In genomic region chr12:53299454-53300180, GRCh38 we compare ENCODE assay signal across 1 cellular context.
TF ChIP-seq lines count a peak whose summit lies in the region.

Gene MYG1 (plus strand): TSS chr12:53299695. CDS start chr12:53299738, 43 bp downstream.

TF ChIP-seq in H1, 55 proteins besides CTCF, POLR2A, EP300 and RAD21:
- TF ChIP-seq NRF1 (IDR thresholded peaks at IDR 0.05; ENCODE audit: low read depth, low read length) = 0 out of 2 replicates have a peak, but pooled peaks have one; percentile 4
- peak; percentile 97 for TF ChIP-seq GABPA (IDR thresholded peaks at IDR 0.05; ENCODE audit: borderline replicate concordance, insufficient read depth, low read length)
- peak; percentile 76; the same call in 1 of the 2 replicates for TF ChIP-seq EGR1 (IDR thresholded peaks at IDR 0.05; ENCODE audit: borderline replicate concordance, low read depth, low read length)
- no peak for TF ChIP-seq BCL11A (IDR thresholded peaks at IDR 0.05; ENCODE audit: low read depth in 2 of 2, low read length in 2 of 2)
- peak; percentile 93 to 97 for TF ChIP-seq SIN3A (conservative IDR thresholded peaks at IDR 0.05 in 1 of 2, IDR thresholded peaks at IDR 0.05 in 1 of 2; ENCODE audit: low read depth in 1 of 2, low read length in 2 of 2)
- TF ChIP-seq MAFK (IDR thresholded peaks at IDR 0.05; ENCODE audit: low read depth, low read length) = no peak
- TF ChIP-seq HDAC6 (IDR thresholded peaks at IDR 0.05; ENCODE audit: low read depth, low read length) = no peak
- TF ChIP-seq KDM1A (IDR thresholded peaks at IDR 0.05; ENCODE audit: borderline replicate concordance, low read length) = 0 out of 2 replicates have a peak, but pooled peaks have one; percentile 10
- peak; percentile 48 for TF ChIP-seq CREB1 (IDR thresholded peaks at IDR 0.05)
- peak in 1 of 2 experiments; percentile 91; a peak in 1 of 4 replicates for TF ChIP-seq HDAC2 (IDR thresholded peaks at IDR 0.05; ENCODE audit: borderline replicate concordance in 1 of 2, low read depth in 2 of 2, low read length in 2 of 2)
- TF ChIP-seq SP4 (IDR thresholded peaks at IDR 0.05; ENCODE audit: low read length) = 0 out of 2 replicates have a peak, but pooled peaks have one; percentile 49
- 0 out of 2 replicates have a peak, but pooled peaks have one; percentile 78 for TF ChIP-seq RBBP5 (IDR thresholded peaks at IDR 0.05; ENCODE audit: borderline replicate concordance, low read depth, low read length)
- no peak for TF ChIP-seq EZH2 (IDR thresholded peaks at IDR 0.05; ENCODE audit: low read depth, low read length, severe bottlenecking)
- TF ChIP-seq CBX8 (IDR thresholded peaks at IDR 0.05; ENCODE audit: borderline replicate concordance, low read depth, low read length) = no peak
- no peak for TF ChIP-seq TCF12 (IDR thresholded peaks at IDR 0.05; ENCODE audit: low read depth, low read length)
- no peak for TF ChIP-seq FOSL1 (IDR thresholded peaks at IDR 0.05; ENCODE audit: insufficient read depth, low read depth, low read length)
- no peak for TF ChIP-seq RNF2 (IDR thresholded peaks at IDR 0.05; ENCODE audit: borderline replicate concordance, low read depth, low read length, missing control alignments, poor library complexity, severe bottlenecking)
- TF ChIP-seq ATF3 (IDR thresholded peaks at IDR 0.05; ENCODE audit: insufficient read depth, low read depth, low read length) = no peak
- TF ChIP-seq E2F6 (IDR thresholded peaks at IDR 0.05) = 0 out of 2 replicates have a peak, but pooled peaks have one; percentile 27
- peak; percentile 72 for TF ChIP-seq KDM4A (IDR thresholded peaks at IDR 0.05; ENCODE audit: low read depth, low read length, severe bottlenecking)
- TF ChIP-seq PHF8 (conservative IDR thresholded peaks at IDR 0.05; ENCODE audit: low read depth, low read length) = peak; percentile 62; the same call in 1 of the 2 replicates
- 0 out of 2 replicates have a peak, but pooled peaks have one; percentile 36 for TF ChIP-seq TBP (IDR thresholded peaks at IDR 0.05; ENCODE audit: low read depth, low read length)
- TF ChIP-seq SAP30 (IDR thresholded peaks at IDR 0.05; ENCODE audit: insufficient read depth, insufficient replicate concordance, low read length) = peak; percentile 94
- no peak for TF ChIP-seq CTBP2 (IDR thresholded peaks at IDR 0.05; ENCODE audit: borderline replicate concordance, insufficient read depth, insufficient read length, low read length)
- peak; percentile 84 for TF ChIP-seq POLR2AphosphoS5 (IDR thresholded peaks at IDR 0.05; ENCODE audit: low read depth, low read length)
- no peak for TF ChIP-seq RFX5 (IDR thresholded peaks at IDR 0.05; ENCODE audit: borderline replicate concordance, low read depth, low read length)
- TF ChIP-seq MAX (IDR thresholded peaks at IDR 0.05) = peak; percentile 87
- TF ChIP-seq RXRA (IDR thresholded peaks at IDR 0.05; ENCODE audit: insufficient read depth, low read depth, low read length) = no peak
- peak; percentile 29; the same call in 1 of the 2 replicates for TF ChIP-seq KDM5A (IDR thresholded peaks at IDR 0.05; ENCODE audit: low read length)
- no peak for TF ChIP-seq JUN (IDR thresholded peaks at IDR 0.05; ENCODE audit: low read depth, low read length)
- TF ChIP-seq ASH2L (IDR thresholded peaks at IDR 0.05; ENCODE audit: low read length) = peak; percentile 92
- TF ChIP-seq TEAD4 (IDR thresholded peaks at IDR 0.05; ENCODE audit: low read depth, low read length) = no peak
- TF ChIP-seq TAF7 (optimal IDR thresholded peaks at IDR 0.05; ENCODE audit: borderline replicate concordance, low read depth, low read length) = no peak
- no peak for TF ChIP-seq ATF2 (IDR thresholded peaks at IDR 0.05; ENCODE audit: low read length)
- no peak for TF ChIP-seq SIRT6 (IDR thresholded peaks at IDR 0.05; ENCODE audit: low read length)
- TF ChIP-seq CHD2 (IDR thresholded peaks at IDR 0.05; ENCODE audit: low read length) = peak; percentile 62; the same call in 1 of the 2 replicates
